18 cellular contexts compared by ENCODE assay signal in the genomic region with DNA sequence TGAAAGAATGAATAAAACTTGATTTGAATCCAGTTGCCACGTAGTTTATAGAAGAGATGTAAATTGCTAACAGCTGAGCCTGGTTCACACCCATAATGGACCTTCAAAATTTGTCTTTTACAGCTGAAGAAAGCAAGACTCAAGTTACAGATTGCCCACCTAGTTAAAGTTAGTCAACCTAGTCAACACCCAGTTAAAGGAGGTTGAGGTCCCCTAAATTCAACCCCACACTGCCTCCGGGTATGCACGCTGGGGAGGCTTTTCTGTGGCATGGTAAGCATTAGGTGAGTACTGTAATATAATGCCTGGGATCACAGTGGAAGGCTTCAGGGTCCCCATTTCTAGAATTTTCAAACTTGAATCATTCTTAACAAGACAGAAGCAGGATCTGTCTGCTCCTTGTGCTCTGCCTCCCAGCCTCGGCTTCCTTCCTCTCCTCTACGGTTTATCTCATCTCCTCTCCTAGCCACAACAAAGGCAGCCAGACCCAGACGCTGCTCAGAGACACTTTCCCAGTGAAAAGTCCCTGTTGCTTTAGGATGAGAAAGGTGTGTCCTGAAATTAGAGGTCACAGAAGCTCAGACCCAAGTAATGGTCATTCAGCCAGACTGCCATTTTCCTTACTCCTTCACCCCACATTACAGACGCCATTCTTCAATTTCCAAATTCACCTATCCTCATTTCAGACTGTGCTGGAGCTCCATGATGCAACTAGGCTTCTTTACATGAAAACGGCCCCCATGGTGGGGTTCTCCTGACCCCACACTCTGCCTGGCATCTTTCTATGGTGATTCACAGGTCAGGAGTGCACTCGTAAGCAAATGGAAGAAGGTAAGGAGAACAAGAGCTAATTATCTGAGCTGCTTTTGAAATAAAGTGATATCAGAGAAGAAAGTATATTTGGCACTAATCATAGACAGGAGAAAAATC. TPM values are rescaled to one million over a fixed set of nuclear protein-coding genes. Genes with fewer than 3 reads are reported as not detected.
DNase-seq lines count a peak whose midpoint lies in the region; ATAC-seq and TF ChIP-seq lines count a peak whose summit lies in the region.
"Had no signal": no experiment of that assay in that cellular context is flagged by ENCODE, and none has a peak within 500 bp of the region (broad histone marks: within the 10 kb centered on the region; RNA-seq: fewer than 3 reads in every experiment).

No MANE protein-coding gene starts in this region.

- DNase-seq in activated T-cell treated with anti-CD3 and anti-CD28 coated beads, Interleukin-2, amount 50 U/mL, for 24 hours = no peak
- no peak for DNase-seq in activated T-cell treated with anti-CD3 and anti-CD28 coated beads, Interleukin-2, amount 50 U/mL, for 72 hours
- DNase-seq in OCI-M1 (lab: John Stamatoyannopoulos, UW) (peak; percentile 57), ecto neural progenitor cell (ENCODE audit: low spot score) (peak; percentile 34), smooth muscle cell (lab: John Stamatoyannopoulos, UW; ENCODE audit: unreplicated experiment) (no peak), cerebellum (ENCODE audit: low spot score) (no peak)
- no peak for DNase-seq in effector CD8-positive, alpha-beta T cell (lab: John Stamatoyannopoulos, UW)
- DNase-seq: activated B cell treated with CpG ODN at 0.5 μM for 24 hours; central memory CD4-positive, alpha-beta T cell; GOT3; NCI-H1417; NCI-H2171 treated with DMSO at 0.1 percent for 48 hours; NCI-H82; posterior cingulate gyrus; upper lobe of right lung had no signal

- no peaks in the 10 kb centered on the region for H3K79me2 ChIP-seq in smooth muscle cell (ENCODE audit: low read depth)

- H3K27me3 Mint-ChIP-seq in activated T-cell treated with anti-CD3 and anti-CD28 coated beads, Interleukin-2, amount 50 U/mL, for 24 hours = no peaks in the 10 kb centered on the region
- H3K27me3 Mint-ChIP-seq in activated T-cell treated with anti-CD3 and anti-CD28 coated beads, Interleukin-2, amount 50 U/mL, for 72 hours (ENCODE audit: low read depth) = no peaks in the 10 kb centered on the region
- H3K27me3 Mint-ChIP-seq: activated B cell treated with CpG ODN at 0.5 μM for 24 hours had no signal

- no peak overlapping the region for H3K9ac ChIP-seq in smooth muscle cell (ENCODE audit: low read depth)

- no peaks in the 10 kb centered on the region for H3F3A ChIP-seq in smooth muscle cell (ENCODE audit: low read depth)

- H3K4me1 Mint-ChIP-seq in activated T-cell treated with anti-CD3 and anti-CD28 coated beads, Interleukin-2, amount 50 U/mL, for 24 hours (ENCODE audit: low read depth) = peaks cover 42% of the 10 kb centered on the region
- H3K4me1 Mint-ChIP-seq in activated T-cell treated with anti-CD3 and anti-CD28 coated beads, Interleukin-2, amount 50 U/mL, for 72 hours (ENCODE audit: low read depth) = peaks cover 59% of the 10 kb centered on the region

- no peak for TF ChIP-seq CTCF in smooth muscle cell (IDR thresholded peaks at IDR 0.05; ENCODE audit: borderline replicate concordance, insufficient read depth, poor library complexity, severe bottlenecking)

- H3K4me3 ChIP-seq in smooth muscle cell = no peak overlapping the region
- H3K4me3 ChIP-seq: upper lobe of right lung had no signal

- H3K27me3 ChIP-seq in smooth muscle cell (ENCODE audit: low read depth) = no peaks in the 10 kb centered on the region
- H3K27me3 ChIP-seq: upper lobe of right lung had no signal

- H3K27ac Mint-ChIP-seq in activated T-cell treated with anti-CD3 and anti-CD28 coated beads, Interleukin-2, amount 50 U/mL, for 24 hours = peak overlapping the region; percentile 41
- H3K27ac Mint-ChIP-seq in activated T-cell treated with anti-CD3 and anti-CD28 coated beads, Interleukin-2, amount 50 U/mL, for 72 hours = no peak overlapping the region
- H3K27ac Mint-ChIP-seq: activated B cell treated with CpG ODN at 0.5 μM for 24 hours had no signal

- H3K9me3 Mint-ChIP-seq in activated T-cell treated with anti-CD3 and anti-CD28 coated beads, Interleukin-2, amount 50 U/mL, for 24 hours = no peaks in the 10 kb centered on the region
- H3K9me3 Mint-ChIP-seq in activated T-cell treated with anti-CD3 and anti-CD28 coated beads, Interleukin-2, amount 50 U/mL, for 72 hours = no peaks in the 10 kb centered on the region
- H3K9me3 Mint-ChIP-seq: activated B cell treated with CpG ODN at 0.5 μM for 24 hours had no signal

- no peaks in the 10 kb centered on the region for H3K36me3 ChIP-seq in smooth muscle cell (ENCODE audit: low read depth)
- H3K36me3 ChIP-seq: upper lobe of right lung had no signal

- H2AFZ ChIP-seq in smooth muscle cell (ENCODE audit: low read depth) = no peak overlapping the region

- no peaks in the 10 kb centered on the region for H4K20me1 ChIP-seq in smooth muscle cell (ENCODE audit: low read depth)

- 46% methylated on average over 9 of the region's 9 CpGs for WGBS in smooth muscle cell (ENCODE audit: low lambda C conversion rate)

- no peaks in the 10 kb centered on the region for H3K9me3 ChIP-seq in smooth muscle cell (replicated peaks; ENCODE audit: low read depth)
- H3K9me3 ChIP-seq: upper lobe of right lung had no signal

- no peak overlapping the region for H3K27ac ChIP-seq in smooth muscle cell (ENCODE audit: low read depth)

- no peak overlapping the region for H3K4me3 Mint-ChIP-seq in activated T-cell treated with anti-CD3 and anti-CD28 coated beads, Interleukin-2, amount 50 U/mL, for 24 hours
- H3K4me3 Mint-ChIP-seq in activated T-cell treated with anti-CD3 and anti-CD28 coated beads, Interleukin-2, amount 50 U/mL, for 72 hours = peak overlapping the region in 1 of 2 donors; percentile 21
- H3K4me3 Mint-ChIP-seq: activated B cell treated with CpG ODN at 0.5 μM for 24 hours had no signal

- no peak for ATAC-seq in activated T-cell treated with anti-CD3 and anti-CD28 coated beads, Interleukin-2, amount 50 U/mL, for 72 hours (replicated peaks in 1 of 2)
- ATAC-seq in HG03135 (IDR thresholded peaks at IDR 0.05; ENCODE audit: unreplicated experiment) = no peak
- ATAC-seq: left lobe of liver had no signal

- H3K4me1 ChIP-seq in smooth muscle cell (ENCODE audit: low read depth) = peaks cover 4% of the 10 kb centered on the region

- H3K36me3 Mint-ChIP-seq in activated T-cell treated with anti-CD3 and anti-CD28 coated beads, Interleukin-2, amount 50 U/mL, for 24 hours (ENCODE audit: low read depth) = no peaks in the 10 kb centered on the region
- H3K36me3 Mint-ChIP-seq in activated T-cell treated with anti-CD3 and anti-CD28 coated beads, Interleukin-2, amount 50 U/mL, for 72 hours (ENCODE audit: insufficient read depth in 2 of 2) = no peaks in the 10 kb centered on the region

- H3K4me2 ChIP-seq in smooth muscle cell = peak overlapping the region; percentile 15

RNA-seq across cellular contexts. Expression of a gene that starts 27.2 kb away (rescaled TPM):
- 100 to 1,000 TPM; 101 to 110 TPM for total RNA-seq in activated T-cell treated with anti-CD3 and anti-CD28 coated beads, Interleukin-2, amount 50 U/mL, for 72 hours
- total RNA-seq in smooth muscle cell = 58.5 and 66.1 TPM in 2 replicates
- polyA plus RNA-seq in smooth muscle cell = 92.4 and 107 TPM in 2 replicates
- 26.7 TPM for total RNA-seq in cerebellum

RNA-seq across cellular contexts. Expression of a gene that starts 38.2 kb away (rescaled TPM):
- 1 to 10 TPM; 2.6 to 3.4 TPM for total RNA-seq in activated T-cell treated with anti-CD3 and anti-CD28 coated beads, Interleukin-2, amount 50 U/mL, for 72 hours
- 3.2 and 3.8 TPM in 2 replicates for total RNA-seq in smooth muscle cell
- polyA plus RNA-seq in smooth muscle cell = 0.17 and 2.1 TPM in 2 replicates
- total RNA-seq in cerebellum = 6.7 TPM
- total RNA-seq: LHCN-M2 had no signal

RNA-seq across cellular contexts. Expression of a gene that starts 50.6 kb away (rescaled TPM):
- 10 to 100 TPM; 42.3 to 55.3 TPM for total RNA-seq in activated T-cell treated with anti-CD3 and anti-CD28 coated beads, Interleukin-2, amount 50 U/mL, for 72 hours
- 4.3 and 7.0 TPM in 2 replicates for total RNA-seq in smooth muscle cell
- polyA plus RNA-seq in smooth muscle cell = 11.7 and 18.3 TPM in 2 replicates
- total RNA-seq in cerebellum = 54.2 TPM

Comparison
In these comparisons a context has a peak if more than half of its experiments do, and no peak if none do; other contexts are left out.
1. DNase-seq: peak in OCI-M1 (single experiment) and ecto neural progenitor cell (single experiment); none in activated T-cell treated with anti-CD3 and anti-CD28 coated beads, Interleukin-2, amount 50 U/mL, for 24 hours (single experiment), activated T-cell treated with anti-CD3 and anti-CD28 coated beads, Interleukin-2, amount 50 U/mL, for 72 hours (0 of 2), smooth muscle cell (single experiment), cerebellum (single experiment) and effector CD8-positive, alpha-beta T cell (single experiment).